Comparison of ENCODE assay signal across 16 cellular contexts in the genomic region with DNA sequence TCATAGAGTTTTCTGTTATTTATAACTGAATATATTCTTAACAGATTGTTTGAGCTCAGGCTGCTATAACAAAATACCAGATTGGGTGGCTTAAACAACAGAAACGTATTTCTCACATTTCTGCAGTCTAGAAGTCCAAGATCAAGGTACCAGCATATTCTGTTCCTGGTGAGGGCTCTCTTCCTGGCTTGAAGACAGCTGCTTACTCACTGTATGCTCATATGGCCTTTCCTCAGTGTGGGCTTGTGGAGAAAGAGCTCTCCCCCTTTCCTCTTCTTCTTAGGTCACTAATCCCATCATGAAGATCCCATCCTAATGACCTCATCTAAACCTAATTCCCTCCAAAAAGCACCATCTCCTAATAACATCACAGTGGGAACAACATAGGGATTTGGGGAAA.
"Had no signal": no experiment of that assay in that cellular context is flagged by ENCODE, and none has a peak within 500 bp of the region (broad histone marks: within the 10 kb centered on the region; RNA-seq: fewer than 3 reads in every experiment).

No MANE protein-coding gene starts in this region.

- H3K4me3 ChIP-seq: cardiac muscle cell, colonic mucosa, spleen had no signal

- H3K27ac ChIP-seq: cardiac muscle cell, colonic mucosa, spleen had no signal

- H3K4me1 ChIP-seq: colonic mucosa, spleen had no signal

- ATAC-seq: activated CD8-positive, alpha-beta T cell treated with anti-CD3 and anti-CD28 coated beads for 36 hours; activated T-cell treated with anti-CD3 and anti-CD28 coated beads, Interleukin-2, amount 50 U/mL, for 72 hours; left lobe of liver; natural killer cell; right cardiac atrium had no signal

- H3K27me3 ChIP-seq: cardiac muscle cell, colonic mucosa had no signal

- H3K9me3 ChIP-seq: colonic mucosa had no signal

- DNase-seq: activated CD4-positive, alpha-beta T cell treated with anti-CD3 and anti-CD28 coated beads for 4 hours; activated CD8-positive, alpha-beta memory T cell treated with anti-CD3 and anti-CD28 coated beads, Interleukin-2, amount 50 U/mL, for 4 hours; activated CD8-positive, alpha-beta T cell treated with anti-CD3 and anti-CD28 coated beads for 36 hours; activated naive CD8-positive, alpha-beta T cell treated with anti-CD3 and anti-CD28 coated beads, Interleukin-2, amount 10 ng/mL, durations not matched to agents 7 days and 5 days; activated T-cell treated with anti-CD3 and anti-CD28 coated beads, Interleukin-2, amount 50 U/mL, for 72 hours; aorta; colonic mucosa; natural killer cell; nucleus accumbens; right cardiac atrium; spleen; stimulated activated CD4-positive, alpha-beta T cell treated with anti-CD3 and anti-CD28 coated beads, Interleukin-1b, Interleukin-23, amount 100 ng/mL, for 48 hours; stimulated activated naive CD4-positive, alpha-beta T cell; T1000 had no signal

- H3K36me3 ChIP-seq: cardiac muscle cell, colonic mucosa, spleen had no signal
